21 cellular contexts compared by ENCODE assay signal in genomic region chr5:112049738-112050137, GRCh38.
DNase-seq lines count a peak whose midpoint lies in the region; ATAC-seq, FAIRE-seq and TF ChIP-seq lines count a peak whose summit lies in the region.
"Had no signal": no experiment of that assay in that cellular context is flagged by ENCODE, and none has a peak within 500 bp of the region (broad histone marks: within the 10 kb centered on the region; RNA-seq: fewer than 3 reads in every experiment).

No MANE protein-coding gene starts in this region.

- TF ChIP-seq POLR2A in adrenal gland (IDR thresholded peaks at IDR 0.05) = no peak

- TF ChIP-seq CTCF in kidney (IDR thresholded peaks at IDR 0.05; ENCODE audit: borderline replicate concordance, extremely low read depth, insufficient read depth) = no peak
- no peak for TF ChIP-seq CTCF in adrenal gland (IDR thresholded peaks at IDR 0.05)

- DNase-seq in EH (ENCODE audit: low read depth) (peak; percentile 20), HCEC 1CT (peak; percentile 9), M059J (ENCODE audit: low read depth) (peak; percentile 40), kidney (peak; percentile 56), adrenal gland (no peak), DMS114 treated with DMSO at 0.1 percent for 48 hours (lab: John Stamatoyannopoulos, UW; ENCODE audit: unreplicated experiment) (no peak)
- DNase-seq: Caco-2; CD4-positive, CD25-positive, alpha-beta regulatory T cell; CD8-positive, alpha-beta T cell; DMS79; GOT3; H7 had no signal

- H3K36me3 ChIP-seq in kidney (ENCODE audit: control insufficient read depth in 1 of 2, insufficient read depth in 2 of 2, low read length in 2 of 2) (no peaks in the 10 kb centered on the region), adrenal gland (replicated peaks in 1 of 2) (no peaks in the 10 kb centered on the region)
- H3K36me3 ChIP-seq: BLaER1 had no signal

- no peak for FAIRE-seq in kidney (lab: Jason Lieb, UNC)
- FAIRE-seq: A204.1, G401.6, GM12892 had no signal

- no peak overlapping the region for H3K4me3 ChIP-seq in kidney (ENCODE audit: low read length in 2 of 2)
- no peak overlapping the region for H3K4me3 ChIP-seq in adrenal gland
- H3K4me3 ChIP-seq: BLaER1 had no signal

- ATAC-seq in GM19463 (IDR thresholded peaks at IDR 0.05; ENCODE audit: unreplicated experiment) = no peak
- ATAC-seq in HG03571 (IDR thresholded peaks at IDR 0.05; ENCODE audit: unreplicated experiment) = no peak
- ATAC-seq: CD8-positive, alpha-beta T cell; HCT116 had no signal

- intact Hi-C loops in kidney (cut with DNase I) (no loop called here), adrenal gland (cut with DNase I) (no loop called here)

- WGBS in adrenal gland, 4 donors = 66 to 83% (median 78%) methylated on average over 3 of the region's 3 CpGs

- H3K9me3 ChIP-seq in kidney (ENCODE audit: control insufficient read depth in 1 of 2, low read length in 2 of 2) (peaks cover 0 to 4% of the 10 kb centered on the region in 2 donors), adrenal gland (replicated peaks in 1 of 3) (no peaks in the 10 kb centered on the region)

- H3K4me1 ChIP-seq in kidney (ENCODE audit: control insufficient read depth in 1 of 2, insufficient read depth in 1 of 2, low read depth in 1 of 2, low read length in 2 of 2) (no peaks in the 10 kb centered on the region), adrenal gland (replicated peaks in 1 of 2) (no peaks in the 10 kb centered on the region)
- H3K4me1 ChIP-seq: BLaER1, Caco-2 had no signal

- no peaks in the 10 kb centered on the region for H3K27me3 ChIP-seq in adrenal gland
- H3K27me3 ChIP-seq: BLaER1 had no signal

- H3K27ac ChIP-seq in kidney (ENCODE audit: low read depth in 2 of 2, low read length in 2 of 2) = no peak overlapping the region
- H3K27ac ChIP-seq in adrenal gland = no peak overlapping the region
- H3K27ac ChIP-seq: 22Rv1, BLaER1, C4-2B had no signal

- no peak overlapping the region for H3K9ac ChIP-seq in kidney (ENCODE audit: low read length in 2 of 2)
- H3K9ac ChIP-seq: BLaER1 had no signal

Comparison
In these comparisons a context has a peak if more than half of its experiments do, and no peak if none do; other contexts are left out.
1. DNase-seq: peak in EH (single experiment), HCEC 1CT (single experiment), M059J (single experiment) and kidney (single experiment); none in adrenal gland (0 of 7) and DMS114 treated with DMSO at 0.1 percent for 48 hours (single experiment).